In the genomic region with DNA sequence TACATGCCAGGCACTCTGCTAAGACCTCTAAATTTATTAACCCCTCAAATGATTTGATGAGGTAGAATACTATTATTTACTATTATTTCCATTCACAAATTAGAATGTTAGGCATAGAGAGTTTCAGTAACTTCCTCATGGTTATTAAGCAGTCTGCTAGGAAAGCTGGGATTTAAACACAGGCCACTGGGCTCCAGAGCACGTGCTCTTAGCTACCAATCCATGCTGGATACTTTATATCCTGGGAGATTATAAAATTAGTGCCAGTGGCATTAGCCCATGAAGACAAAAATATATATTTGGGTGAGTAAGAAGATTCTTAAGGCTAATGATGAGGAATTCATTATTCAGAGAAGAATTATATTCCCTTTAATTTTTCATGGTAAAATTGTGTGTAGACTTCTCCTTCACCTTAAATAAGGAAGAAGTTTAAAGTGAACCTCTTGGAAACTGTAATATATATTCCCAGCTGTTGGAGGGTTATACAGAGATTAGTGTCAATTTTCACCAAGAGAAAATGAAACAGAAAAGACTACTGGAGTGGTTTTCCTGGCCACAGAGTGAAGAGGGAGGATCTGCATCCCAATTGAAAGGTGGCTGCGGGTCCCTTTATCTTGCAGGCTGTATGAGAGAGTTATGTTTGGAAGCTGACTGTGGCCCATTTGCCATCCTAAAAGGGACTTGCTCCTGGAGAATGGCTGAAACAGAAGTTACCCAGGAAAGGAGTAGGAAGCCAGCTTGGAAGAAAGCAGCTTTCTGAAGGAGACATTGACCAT, we compare ENCODE assay signal across 32 cellular contexts.
"Had no signal": no experiment of that assay in that cellular context is flagged by ENCODE, and none has a peak within 500 bp of the region (broad histone marks: within the 10 kb centered on the region; RNA-seq: fewer than 3 reads in every experiment).

No MANE protein-coding gene starts in this region.

- H3K36me3 Mint-ChIP-seq: naive thymus-derived CD8-positive, alpha-beta T cell; natural killer cell treated with Interleukin-12 subunit alpha and Interleukin-12 subunit beta and Interleukin-15 and Interleukin-18, amount 100 ng/mL, for 72 hours; stimulated activated memory B cell treated with anti-CD40 and anti-IgM and Interleukin-4, amounts not matched to agents 10 μg/mL and 1 μg/mL and 100 μg/mL, for 72 hours; type B pancreatic cell had no signal

- H3K27ac ChIP-seq: ovary, parathyroid adenoma, psoas muscle, skin epidermis, spleen, suprapubic skin, testis, tibial artery, transverse colon, upper lobe of right lung, uterus had no signal

- H2AFZ ChIP-seq: parathyroid adenoma had no signal

- ATAC-seq: naive thymus-derived CD8-positive, alpha-beta T cell; natural killer cell treated with Interleukin-12 subunit alpha and Interleukin-12 subunit beta and Interleukin-15 and Interleukin-18, amount 100 ng/mL, for 72 hours; psoas muscle; right cardiac atrium; sciatic nerve; stimulated activated memory B cell treated with anti-CD40 and anti-IgM and Interleukin-4, amounts not matched to agents 10 μg/mL and 1 μg/mL and 100 μg/mL, for 72 hours; stimulated activated naive CD8-positive, alpha-beta T cell treated with anti-CD3 and anti-CD28 coated beads, Interleukin-15, amount 100 ng/mL, for 72 hours; stimulated activated naive CD8-positive, alpha-beta T cell treated with anti-CD3 and anti-CD28 coated beads, Interleukin-15, Interleukin-2, amounts not matched to agents 100 U/mL and 50 U/mL, for 24 hours; upper lobe of right lung had no signal

- H3K4me1 ChIP-seq: parathyroid adenoma, psoas muscle, spleen, suprapubic skin, testis, tibial artery, transverse colon, upper lobe of right lung, uterus had no signal

- H3K9me3 ChIP-seq: ovary, psoas muscle, spleen, suprapubic skin, testis, tibial artery, transverse colon, upper lobe of right lung, uterus had no signal

- H3K27me3 ChIP-seq: ovary, spleen, suprapubic skin, testis, tibial artery, transverse colon, upper lobe of right lung, uterus had no signal

- H3K4me3 ChIP-seq: ovary, psoas muscle, skin epidermis, smooth muscle cell, spleen, suprapubic skin, testis, tibial artery, transverse colon, upper lobe of right lung, uterus had no signal

- H3K9me3 Mint-ChIP-seq: naive thymus-derived CD8-positive, alpha-beta T cell; nephron progenitor cell; neural crest cell; stimulated activated memory B cell treated with anti-CD40 and anti-IgM and Interleukin-4, amounts not matched to agents 10 μg/mL and 1 μg/mL and 100 μg/mL, for 72 hours; stimulated activated naive CD8-positive, alpha-beta T cell treated with anti-CD3 and anti-CD28 coated beads, Interleukin-15, amount 100 ng/mL, for 72 hours; type B pancreatic cell had no signal

- H3K27me3 Mint-ChIP-seq: natural killer cell treated with Interleukin-12 subunit alpha and Interleukin-12 subunit beta and Interleukin-15 and Interleukin-18, amount 100 ng/mL, for 72 hours; progenitor cell of endocrine pancreas; stimulated activated memory B cell treated with anti-CD40 and anti-IgM and Interleukin-4, amounts not matched to agents 10 μg/mL and 1 μg/mL and 100 μg/mL, for 72 hours; stimulated activated naive CD8-positive, alpha-beta T cell treated with anti-CD3 and anti-CD28 coated beads, Interleukin-15, amount 100 ng/mL, for 72 hours; type B pancreatic cell had no signal

- H3K4me3 Mint-ChIP-seq: naive thymus-derived CD8-positive, alpha-beta T cell; natural killer cell treated with Interleukin-12 subunit alpha and Interleukin-12 subunit beta and Interleukin-15 and Interleukin-18, amount 100 ng/mL, for 72 hours; nephron progenitor cell; neural crest cell; stimulated activated memory B cell treated with anti-CD40 and anti-IgM and Interleukin-4, amounts not matched to agents 10 μg/mL and 1 μg/mL and 100 μg/mL, for 72 hours; stimulated activated naive CD8-positive, alpha-beta T cell treated with anti-CD3 and anti-CD28 coated beads, Interleukin-15, amount 100 ng/mL, for 72 hours; type B pancreatic cell had no signal

- DNase-seq: naive thymus-derived CD8-positive, alpha-beta T cell; nephron progenitor cell; occipital lobe; ovary; posterior cingulate gyrus; psoas muscle; right cardiac atrium; spleen; stimulated activated CD4-positive, alpha-beta T cell treated with anti-CD3 and anti-CD28 coated beads, Interleukin-12 subunit alpha, Interleukin-12 subunit beta, amount 100 ng/mL, for 4 hours; stimulated activated CD4-positive, alpha-beta T cell treated with anti-CD3 and anti-CD28 coated beads, Interleukin-1b, Interleukin-23, amount 100 ng/mL, for 48 hours; stimulated activated CD4-positive, alpha-beta T cell treated with anti-CD3 and anti-CD28 coated beads, Interleukin-4, amount 100 ng/mL, for 1 hour; stimulated activated CD4-positive, alpha-beta T cell treated with anti-CD3 and anti-CD28 coated beads, Interleukin-4, amount 100 ng/mL, for 4 hours; stimulated activated CD8-positive, alpha-beta memory T cell treated with anti-CD3 and anti-CD28 coated beads, Interleukin-4, amount 100 ng/mL, for 48 hours; stimulated activated naive CD4-positive, alpha-beta T cell; stimulated activated naive CD8-positive, alpha-beta T cell treated with anti-CD3 and anti-CD28 coated beads, Interleukin-15, amount 100 ng/mL, for 72 hours; stimulated activated naive CD8-positive, alpha-beta T cell treated with anti-CD3 and anti-CD28 coated beads, Interleukin-15, Interleukin-2, amounts not matched to agents 100 U/mL and 50 U/mL, for 24 hours; substantia nigra; testis; tibial artery; transverse colon; upper lobe of right lung; uterus had no signal

- H3K4me2 ChIP-seq: smooth muscle cell had no signal

- H3K4me1 Mint-ChIP-seq: naive thymus-derived CD8-positive, alpha-beta T cell; nephron progenitor cell; neural crest cell; stimulated activated memory B cell treated with anti-CD40 and anti-IgM and Interleukin-4, amounts not matched to agents 10 μg/mL and 1 μg/mL and 100 μg/mL, for 72 hours; stimulated activated naive CD8-positive, alpha-beta T cell treated with anti-CD3 and anti-CD28 coated beads, Interleukin-15, amount 100 ng/mL, for 72 hours had no signal

- H3K36me3 ChIP-seq: ovary, spleen, suprapubic skin, tibial artery, transverse colon, upper lobe of right lung, uterus had no signal

- H3K27ac Mint-ChIP-seq: naive thymus-derived CD8-positive, alpha-beta T cell; natural killer cell treated with Interleukin-12 subunit alpha and Interleukin-12 subunit beta and Interleukin-15 and Interleukin-18, amount 100 ng/mL, for 72 hours; nephron progenitor cell; progenitor cell of endocrine pancreas; stimulated activated memory B cell treated with anti-CD40 and anti-IgM and Interleukin-4, amounts not matched to agents 10 μg/mL and 1 μg/mL and 100 μg/mL, for 72 hours; stimulated activated naive CD8-positive, alpha-beta T cell treated with anti-CD3 and anti-CD28 coated beads, Interleukin-15, amount 100 ng/mL, for 72 hours; type B pancreatic cell had no signal

- H3K79me2 ChIP-seq: parathyroid adenoma had no signal
